Comparison of ENCODE assay signal across 8 cellular contexts in genomic region chr15:48250640-48251076, GRCh38. TPM values are rescaled to one million over a fixed set of nuclear protein-coding genes. Genes with fewer than 3 reads are reported as not detected.
DNase-seq lines count a peak whose midpoint lies in the region; ATAC-seq, FAIRE-seq and TF ChIP-seq lines count a peak whose summit lies in the region.

No MANE protein-coding gene starts in this region.

- no peaks in the 10 kb centered on the region for H3K9me3 Mint-ChIP-seq in astrocyte (ENCODE audit: unreplicated experiment)
- H3K9me3 Mint-ChIP-seq in stimulated activated memory B cell treated with anti-CD40 and anti-IgM and Interleukin-4, amounts not matched to agents 10 μg/mL and 1 μg/mL and 100 μg/mL, for 72 hours = no peaks in the 10 kb centered on the region

- 33% methylated on average over 6 of the region's 6 CpGs for WGBS in suprapubic skin

- no peak for TF ChIP-seq POLR2A in suprapubic skin (IDR thresholded peaks at IDR 0.05)

- H3K4me3 Mint-ChIP-seq in astrocyte (ENCODE audit: unreplicated experiment) = no peak overlapping the region
- no peak overlapping the region for H3K4me3 Mint-ChIP-seq in stimulated activated memory B cell treated with anti-CD40 and anti-IgM and Interleukin-4, amounts not matched to agents 10 μg/mL and 1 μg/mL and 100 μg/mL, for 72 hours

- no peak overlapping the region for H3K27ac Mint-ChIP-seq in astrocyte (ENCODE audit: unreplicated experiment)
- H3K27ac Mint-ChIP-seq in stimulated activated memory B cell treated with anti-CD40 and anti-IgM and Interleukin-4, amounts not matched to agents 10 μg/mL and 1 μg/mL and 100 μg/mL, for 72 hours = no peak overlapping the region

- no peak for TF ChIP-seq EP300 in suprapubic skin (IDR thresholded peaks at IDR 0.05)

- peak overlapping the region; percentile 14 for H2AFZ ChIP-seq in astrocyte (ENCODE audit: low read depth, low read length)

- H3K79me2 ChIP-seq in astrocyte (ENCODE audit: insufficient read depth, low read length) = no peaks in the 10 kb centered on the region

- DNase-seq in G401 (ENCODE audit: low spot score) (peak; percentile 66), NCI-H526 treated with DMSO at 0.1 percent for 48 hours (lab: John Stamatoyannopoulos, UW) (peak; percentile 32), astrocyte (ENCODE audit: low read depth) (peak; percentile 76), inferior parietal cortex (ENCODE audit: extremely low spot score) (peak; percentile 71), suprapubic skin (ENCODE audit: low spot score in 2 of 2) (no peak)

- peak; percentile 51 for ATAC-seq in HG02973 (IDR thresholded peaks at IDR 0.05; ENCODE audit: unreplicated experiment)
- ATAC-seq in stimulated activated memory B cell treated with anti-CD40 and anti-IgM and Interleukin-4, amounts not matched to agents 10 μg/mL and 1 μg/mL and 100 μg/mL, for 72 hours = no peak
- ATAC-seq in HG02571 (IDR thresholded peaks at IDR 0.05; ENCODE audit: unreplicated experiment) = no peak

- TF ChIP-seq CTCF in astrocyte (IDR thresholded peaks at IDR 0.05; ENCODE audit: insufficient read depth, low read depth, low read length) (peak; percentile 88), suprapubic skin (IDR thresholded peaks at IDR 0.05) (peak; percentile 42 to 43)

- H3K27ac ChIP-seq in astrocyte (ENCODE audit: low read depth, low read length) (no peak overlapping the region), suprapubic skin (no peak overlapping the region)

- in situ Hi-C loops in G401 (cut with HindIII; ENCODE audit: low sequenced_read_pairs) = no loop called here

- H3K4me1 Mint-ChIP-seq in astrocyte (ENCODE audit: low read depth, unreplicated experiment) = no peaks in the 10 kb centered on the region
- H3K4me1 Mint-ChIP-seq in stimulated activated memory B cell treated with anti-CD40 and anti-IgM and Interleukin-4, amounts not matched to agents 10 μg/mL and 1 μg/mL and 100 μg/mL, for 72 hours = no peaks in the 10 kb centered on the region

- H3K4me3 ChIP-seq in astrocyte (ENCODE audit: insufficient read depth, low read depth, low read length) = no peak overlapping the region
- H3K4me3 ChIP-seq in suprapubic skin = no peak overlapping the region

- no peaks in the 10 kb centered on the region for H3K27me3 ChIP-seq in astrocyte (ENCODE audit: insufficient read depth, low read length)
- no peaks in the 10 kb centered on the region for H3K27me3 ChIP-seq in suprapubic skin

- no peak overlapping the region for H3K9ac ChIP-seq in astrocyte (ENCODE audit: low read length)

- H4K20me1 ChIP-seq in astrocyte (ENCODE audit: insufficient read depth, low read length) = no peaks in the 10 kb centered on the region

- H3K4me1 ChIP-seq in astrocyte (ENCODE audit: insufficient read depth, low read length) (no peaks in the 10 kb centered on the region), suprapubic skin (no peaks in the 10 kb centered on the region)

- H3K36me3 Mint-ChIP-seq in astrocyte (ENCODE audit: low read depth, unreplicated experiment) = no peaks in the 10 kb centered on the region
- H3K36me3 Mint-ChIP-seq in stimulated activated memory B cell treated with anti-CD40 and anti-IgM and Interleukin-4, amounts not matched to agents 10 μg/mL and 1 μg/mL and 100 μg/mL, for 72 hours = no peaks in the 10 kb centered on the region

- H3K9me3 ChIP-seq in astrocyte (ENCODE audit: insufficient read depth, low read depth, low read length) = no peaks in the 10 kb centered on the region
- no peaks in the 10 kb centered on the region for H3K9me3 ChIP-seq in suprapubic skin

- FAIRE-seq in astrocyte (lab: Jason Lieb, UNC) = peak; percentile 72

- peak overlapping the region; percentile 10 for H3K4me2 ChIP-seq in astrocyte (ENCODE audit: low read length)

- H3K36me3 ChIP-seq in astrocyte (ENCODE audit: insufficient read depth, low read length) (no peaks in the 10 kb centered on the region), suprapubic skin (no peaks in the 10 kb centered on the region)

- no peaks in the 10 kb centered on the region for H3K27me3 Mint-ChIP-seq in astrocyte (ENCODE audit: low read depth, unreplicated experiment)
- peaks cover 8% of the 10 kb centered on the region for H3K27me3 Mint-ChIP-seq in stimulated activated memory B cell treated with anti-CD40 and anti-IgM and Interleukin-4, amounts not matched to agents 10 μg/mL and 1 μg/mL and 100 μg/mL, for 72 hours

RNA-seq across cellular contexts. Expression of gene SLC12A1, which starts 44.6 kb away (rescaled TPM):
- total RNA-seq in G401 (2014; rRNA removed; shearing (Covaris generic)) = not detected in 2 replicates
- total RNA-seq in astrocyte = not detected in 2 replicates
- not detected for total RNA-seq in suprapubic skin

RNA-seq across cellular contexts. Expression of gene CTXN2, which starts 59.2 kb away (rescaled TPM):
- not detected in 2 replicates for total RNA-seq in G401 (2014; rRNA removed; shearing (Covaris generic))
- total RNA-seq in astrocyte (not detected in 2 replicates), suprapubic skin (not detected)

Comparison
In these comparisons a context has a peak if more than half of its experiments do, and no peak if none do; other contexts are left out.
1. DNase-seq: peak in G401 (single experiment), NCI-H526 treated with DMSO at 0.1 percent for 48 hours (single experiment), astrocyte (single experiment) and inferior parietal cortex (single experiment); none in suprapubic skin (0 of 2).